In the genomic region with DNA sequence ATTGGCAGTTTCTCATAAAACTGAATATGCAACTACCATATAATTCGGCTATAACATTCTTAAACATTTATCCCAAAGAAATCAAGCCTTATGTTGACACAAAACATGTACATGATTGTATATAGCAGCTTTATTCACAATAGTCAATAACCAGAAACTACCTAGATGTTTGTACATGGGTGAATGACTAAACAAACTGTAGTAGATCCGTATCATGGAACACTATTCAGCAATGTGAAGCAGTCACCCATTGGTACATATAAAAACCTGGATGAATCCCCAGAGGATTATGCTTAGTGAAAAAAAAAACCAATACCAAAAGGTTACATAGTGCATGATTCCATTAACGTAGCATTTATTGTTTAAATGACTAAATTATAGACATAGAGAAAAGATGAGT, we compare ENCODE assay signal across 9 cellular contexts.
"Had no signal": no experiment of that assay in that cellular context is flagged by ENCODE, and none has a peak within 500 bp of the region (broad histone marks: within the 10 kb centered on the region; RNA-seq: fewer than 3 reads in every experiment).

No MANE protein-coding gene starts in this region.

- ATAC-seq: HepG2, K562 had no signal

- H3K27ac Mint-ChIP-seq: IgD-negative memory B cell had no signal

- H3K27me3 Mint-ChIP-seq: IgD-negative memory B cell had no signal

- H3K4me3 Mint-ChIP-seq: IgD-negative memory B cell had no signal

- DNase-seq: IMR-90, KBM-7, KG1 had no signal

- FAIRE-seq: HepG2, HTR-8/SVneo, K562 had no signal

- H3K27ac ChIP-seq: HL-60, KMS-11 had no signal

- H3K4me1 Mint-ChIP-seq: IgD-negative memory B cell had no signal

- H3K36me3 Mint-ChIP-seq: IgD-negative memory B cell had no signal

- H3K4me3 ChIP-seq: K562 had no signal
